ENCODE assay signal across 16 cellular contexts in genomic region chr3:31622636-31623288, GRCh38.
DNase-seq lines count a peak whose midpoint lies in the region; ATAC-seq and TF ChIP-seq lines count a peak whose summit lies in the region.
"Had no signal": no experiment of that assay in that cellular context is flagged by ENCODE, and none has a peak within 500 bp of the region (broad histone marks: within the 10 kb centered on the region; RNA-seq: fewer than 3 reads in every experiment).

No MANE protein-coding gene starts in this region.

- no peak overlapping the region for H3K4me3 Mint-ChIP-seq in CD8-positive, alpha-beta T cell

- H3K4me1 ChIP-seq in CD8-positive, alpha-beta T cell (ENCODE audit: insufficient read depth, low read length): no peaks in the 10 kb centered on the region
- H3K4me1 ChIP-seq: tibial nerve had no signal

- POLR2A ChIA-PET in CD8-positive, alpha-beta T cell (lab: Charles Lee): interaction anchor here (0.6 kb wide), 1 partner anchor 867 kb away, joined by 3 read pairs; no protein-coding TSS in a partner anchor

- H3K36me3 Mint-ChIP-seq in CD8-positive, alpha-beta T cell: peaks cover 82% of the 10 kb centered on the region

- no peak for ATAC-seq in CD8-positive, alpha-beta T cell
- ATAC-seq in GM19043 (IDR thresholded peaks at IDR 0.05; ENCODE audit: low read depth, unreplicated experiment): peak; percentile 52
- peak; percentile 64 for ATAC-seq in HG02571 (IDR thresholded peaks at IDR 0.05; ENCODE audit: unreplicated experiment)
- ATAC-seq in HG03432 (IDR thresholded peaks at IDR 0.05; ENCODE audit: unreplicated experiment): peak; percentile 75

- H3K27ac ChIP-seq in CD8-positive, alpha-beta T cell (ENCODE audit: low read depth, low read length): no peak overlapping the region
- H3K27ac ChIP-seq: tibial nerve, VCaP had no signal

- H3K27ac Mint-ChIP-seq in CD8-positive, alpha-beta T cell: peak overlapping the region; percentile 45

- DNase-seq in CD8-positive, alpha-beta T cell: no peak
- no peak for DNase-seq in NCI-H2081 (lab: John Stamatoyannopoulos, UW)
- no peak for DNase-seq in NCI-H2029 (lab: John Stamatoyannopoulos, UW)
- DNase-seq in SW480 (ENCODE audit: low spot score): no peak
- no peak for DNase-seq in amniotic stem cell (lab: John Stamatoyannopoulos, UW)
- DNase-seq: activated T-cell treated with anti-CD3 and anti-CD28 coated beads, Interleukin-2, amount 50 U/mL, for 48 hours; aorta; DMS153; foreskin melanocyte; kidney; NCI-H2227 treated with DMSO at 0.1 percent for 48 hours had no signal

- no peaks in the 10 kb centered on the region for H3K9me3 ChIP-seq in CD8-positive, alpha-beta T cell (ENCODE audit: low read length)
- H3K9me3 ChIP-seq: tibial nerve had no signal

- H3K27me3 ChIP-seq in CD8-positive, alpha-beta T cell (ENCODE audit: insufficient read depth, low read length): no peaks in the 10 kb centered on the region
- H3K27me3 ChIP-seq: tibial nerve had no signal

- H3K36me3 ChIP-seq in CD8-positive, alpha-beta T cell (ENCODE audit: insufficient read depth, low read length): peaks cover 26% of the 10 kb centered on the region

- peak; percentile 14 for TF ChIP-seq CTCF in CD8-positive, alpha-beta T cell (IDR thresholded peaks at IDR 0.05)

- no peaks in the 10 kb centered on the region for H3K9me3 Mint-ChIP-seq in CD8-positive, alpha-beta T cell

- CTCF ChIA-PET in CD8-positive, alpha-beta T cell (lab: Charles Lee): no interaction called here

- no peak overlapping the region for H3K4me3 ChIP-seq in CD8-positive, alpha-beta T cell (ENCODE audit: low read depth, low read length)
- H3K4me3 ChIP-seq: tibial nerve had no signal

- no peaks in the 10 kb centered on the region for H3K27me3 Mint-ChIP-seq in CD8-positive, alpha-beta T cell (ENCODE audit: low read depth)

- intact Hi-C loops in CD8-positive, alpha-beta T cell (cut with DNase I, micrococcal nuclease): no loop called here

- peaks cover 18% of the 10 kb centered on the region for H3K4me1 Mint-ChIP-seq in CD8-positive, alpha-beta T cell (ENCODE audit: low read depth)
